21 cellular contexts compared by ENCODE assay signal in genomic region chr7:29926761-29927160, GRCh38.
"Had no signal": no experiment of that assay in that cellular context is flagged by ENCODE, and none has a peak within 500 bp of the region (broad histone marks: within the 10 kb centered on the region; RNA-seq: fewer than 3 reads in every experiment).

No MANE protein-coding gene starts in this region.

- H3K27ac ChIP-seq: cardiac muscle cell, foreskin keratinocyte, thyroid gland had no signal

- H3K27me3 Mint-ChIP-seq: activated CD4-positive, alpha-beta memory T cell treated with anti-CD3 and anti-CD28 coated beads for 36 hours; dendritic cell treated with granulocyte-macrophage colony-stimulating factor and Interleukin-4, amounts not matched to agents 40 ng/mL and 50 ng/mL, for 4 days; memory B cell; naive B cell; progenitor cell of endocrine pancreas had no signal

- DNase-seq: activated CD4-positive, alpha-beta memory T cell treated with anti-CD3 and anti-CD28 coated beads for 36 hours; activated CD4-positive, alpha-beta T cell treated with anti-CD3 and anti-CD28 coated beads for 4 hours; activated CD4-positive, CD25-positive, alpha-beta regulatory T cell; activated naive CD4-positive, alpha-beta T cell treated with anti-CD3 and anti-CD28 coated beads for 36 hours; activated T-cell treated with anti-CD3 and anti-CD28 coated beads, Interleukin-2, amount 50 U/mL, for 48 hours; effector memory CD4-positive, alpha-beta T cell; foreskin keratinocyte; glutamatergic neuron; kidney glomerular epithelial cell; left ventricle myocardium superior; naive B cell; retina; stimulated activated CD4-positive, alpha-beta T cell treated with anti-CD3 and anti-CD28 coated beads, Interleukin-2, amount 100 ng/mL, for 48 hours; stimulated activated CD8-positive, alpha-beta memory T cell treated with anti-CD3 and anti-CD28 coated beads, Interleukin-4, amount 100 ng/mL, for 48 hours; stimulated activated naive CD4-positive, alpha-beta T cell; thyroid gland had no signal

- H3K27ac Mint-ChIP-seq: activated CD4-positive, alpha-beta memory T cell treated with anti-CD3 and anti-CD28 coated beads for 36 hours; activated naive CD4-positive, alpha-beta T cell treated with anti-CD3 and anti-CD28 coated beads for 36 hours; dendritic cell treated with granulocyte-macrophage colony-stimulating factor and Interleukin-4, amounts not matched to agents 40 ng/mL and 50 ng/mL, for 4 days; memory B cell; naive B cell; progenitor cell of endocrine pancreas; T-helper 1 cell treated with Interleukin-12 subunit alpha and Interleukin-12 subunit beta and Interleukin-4 antibody, amounts not matched to agents 30 μg/mL and 1 μg/mL, for 36 hours had no signal

- H3K27me3 ChIP-seq: cardiac muscle cell, foreskin keratinocyte, thyroid gland had no signal

- H3K4me3 ChIP-seq: cardiac muscle cell, thyroid gland had no signal

- H3K4me3 Mint-ChIP-seq: activated CD4-positive, alpha-beta memory T cell treated with anti-CD3 and anti-CD28 coated beads for 36 hours; activated naive CD4-positive, alpha-beta T cell treated with anti-CD3 and anti-CD28 coated beads for 36 hours; dendritic cell treated with granulocyte-macrophage colony-stimulating factor and Interleukin-4, amounts not matched to agents 40 ng/mL and 50 ng/mL, for 4 days; memory B cell; T-helper 1 cell treated with Interleukin-12 subunit alpha and Interleukin-12 subunit beta and Interleukin-4 antibody, amounts not matched to agents 30 μg/mL and 1 μg/mL, for 36 hours had no signal

- H3K36me3 Mint-ChIP-seq: activated CD4-positive, alpha-beta memory T cell treated with anti-CD3 and anti-CD28 coated beads for 36 hours had no signal

- H3K9me3 Mint-ChIP-seq: activated CD4-positive, alpha-beta memory T cell treated with anti-CD3 and anti-CD28 coated beads for 36 hours; activated naive CD4-positive, alpha-beta T cell treated with anti-CD3 and anti-CD28 coated beads for 36 hours; dendritic cell treated with granulocyte-macrophage colony-stimulating factor and Interleukin-4, amounts not matched to agents 40 ng/mL and 50 ng/mL, for 4 days; memory B cell; naive B cell; T-helper 1 cell treated with Interleukin-12 subunit alpha and Interleukin-12 subunit beta and Interleukin-4 antibody, amounts not matched to agents 30 μg/mL and 1 μg/mL, for 36 hours had no signal

- H3K4me1 Mint-ChIP-seq: memory B cell, naive B cell had no signal

- ATAC-seq: foreskin keratinocyte, left ventricle myocardium superior had no signal
